10 cellular contexts compared by ENCODE assay signal in the genomic region with DNA sequence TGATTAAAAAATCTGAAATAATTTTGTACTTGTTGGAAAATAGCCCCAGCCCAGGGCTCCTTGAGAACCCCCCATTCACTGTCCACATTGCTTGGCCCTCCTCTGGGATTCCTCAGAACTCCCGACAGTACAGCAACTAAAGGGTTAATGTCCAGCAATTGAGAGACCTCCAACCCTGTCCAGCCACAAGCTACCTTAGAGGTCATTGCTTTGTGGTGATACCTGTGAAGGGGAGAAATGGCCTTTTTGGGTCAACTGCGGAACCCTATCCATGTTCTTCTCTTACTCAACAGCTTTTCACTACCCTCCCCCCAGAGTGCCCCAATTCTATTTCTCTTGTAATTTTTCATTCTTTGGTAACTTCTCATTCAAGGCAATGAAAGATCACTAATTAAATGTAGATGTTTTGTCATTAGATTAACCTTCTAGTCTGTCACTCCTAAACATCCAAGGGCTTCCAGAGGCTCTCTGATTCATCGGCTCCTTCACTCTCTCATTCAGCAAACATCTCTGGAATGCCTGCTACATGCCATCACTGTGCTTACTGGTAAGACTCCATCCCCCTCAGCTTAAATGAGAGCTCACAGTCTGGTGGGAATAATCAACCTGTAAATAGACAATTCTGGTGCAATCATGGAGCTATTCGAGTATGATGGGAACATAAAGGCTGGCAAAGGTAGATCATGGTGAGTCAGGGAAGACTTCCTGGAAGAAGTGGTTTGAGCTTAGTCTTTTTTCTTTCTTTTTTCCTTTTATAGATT.
DNase-seq lines count a peak whose midpoint lies in the region; ATAC-seq, FAIRE-seq and TF ChIP-seq lines count a peak whose summit lies in the region.
"Had no signal": no experiment of that assay in that cellular context is flagged by ENCODE, and none has a peak within 500 bp of the region (broad histone marks: within the 10 kb centered on the region; RNA-seq: fewer than 3 reads in every experiment).

No MANE protein-coding gene starts in this region.

- no peaks in the 10 kb centered on the region for H3K79me2 ChIP-seq in endothelial cell of umbilical vein (ENCODE audit: control insufficient read depth, insufficient read depth, low read length)

- TF ChIP-seq RAD21 in A549 (conservative IDR thresholded peaks at IDR 0.05 in 1 of 2, IDR thresholded peaks at IDR 0.05 in 1 of 2) = peak; percentile 30 to 42; a peak in 3 of 5 replicates

- peak overlapping the region in 1 of 2 experiments; percentile 90 for H2BK12ac ChIP-seq in mesenchymal stem cell (ENCODE audit: low read length in 2 of 2)

- no peaks in the 10 kb centered on the region for H3K36me3 Mint-ChIP-seq in T-cell

- peak; percentile 78 to 95 for DNase-seq in A549 (ENCODE audit: low read depth in 1 of 2, low spot score in 1 of 2)
- DNase-seq in LHCN-M2 (ENCODE audit: low read depth) = peak; percentile 96
- peak; percentile 88 for DNase-seq in endothelial cell of umbilical vein (ENCODE audit: low read depth, low spot score)
- DNase-seq in mesenchymal stem cell = peak; percentile 94
- no peak for DNase-seq in T-cell
- no peak for DNase-seq in NCI-H146 (lab: John Stamatoyannopoulos, UW)
- no peak for DNase-seq in MV-4-11 (lab: John Stamatoyannopoulos, UW)
- DNase-seq: NCI-H2227 treated with DMSO at 0.1 percent for 48 hours had no signal

- H3K27ac ChIP-seq in A549 = peak overlapping the region; percentile 95 to 99
- H3K27ac ChIP-seq in endothelial cell of umbilical vein (ENCODE audit: insufficient read depth, low read depth, low read length) = peak overlapping the region; percentile 95
- H3K27ac ChIP-seq in mesenchymal stem cell (ENCODE audit: low read length, poor library complexity, severe bottlenecking) = peak overlapping the region; percentile 99
- H3K27ac ChIP-seq: BLaER1 treated with 17β-estradiol and CSF1 and Interleukin-3, amounts not matched to agents 10 nM and 100 nM had no signal

- no peak overlapping the region for H3K27ac Mint-ChIP-seq in T-cell

- intact Hi-C loops in endothelial cell of umbilical vein (cut with micrococcal nuclease) = loop anchor here (1.0 to 10.0 kb wide), 4 partner anchors 8 to 566 kb away; partner anchors contain the start of genes C4orf33 and SCLT1

- dilution Hi-C loops in endothelial cell of umbilical vein (cut with MboI; ENCODE audit: extremely low pct_ligation_motif_present, low sequenced_read_pairs) = no loop called here

- peak; percentile 86 to 92; a peak in 4 of 5 replicates for TF ChIP-seq EP300 in A549 (IDR thresholded peaks at IDR 0.05)

- WGBS in A549 (ENCODE audit: missing lambda C conversion rate) = 8% methylated on average over 4 of the region's 4 CpGs
- 33% methylated on average over 4 of the region's 4 CpGs for WGBS in mesenchymal stem cell

- peaks cover 6 to 9% of the 10 kb centered on the region in 2 donors for H3K27me3 Mint-ChIP-seq in T-cell

- TF ChIP-seq CTCF in A549 (IDR thresholded peaks at IDR 0.05) = no peak
- TF ChIP-seq CTCF in endothelial cell of umbilical vein (IDR thresholded peaks at IDR 0.05; ENCODE audit: extremely low read depth in 1 of 2, insufficient read depth in 1 of 2, low read depth in 1 of 2, low read length in 2 of 2) = no peak

- H3K4me3 ChIP-seq in A549 (no peak overlapping the region), endothelial cell of umbilical vein (replicated peaks in 1 of 3; ENCODE audit: insufficient read depth in 1 of 3, low read depth in 1 of 3, low read length in 3 of 3) (no peak overlapping the region), mesenchymal stem cell (ENCODE audit: insufficient read depth in 1 of 2, low read depth in 1 of 2, low read length in 2 of 2) (no peak overlapping the region)
- H3K4me3 ChIP-seq: BLaER1 treated with 17β-estradiol and CSF1 and Interleukin-3, amounts not matched to agents 10 nM and 100 nM had no signal

- H2BK5ac ChIP-seq in mesenchymal stem cell (ENCODE audit: low read depth, low read length, poor library complexity, severe bottlenecking) = peak overlapping the region; percentile 97

- no peak overlapping the region for H4K8ac ChIP-seq in mesenchymal stem cell (ENCODE audit: low read length)

- H3K9me1 ChIP-seq in endothelial cell of umbilical vein (replicated peaks; ENCODE audit: control insufficient read depth, extremely low read depth, insufficient read depth, low read length) = no peaks in the 10 kb centered on the region

- TSS peak; percentile 82 for BruUV-seq in endothelial cell of umbilical vein (replicated peaks; lab: Mats Ljungman, UMichigan)

- H2BK120ac ChIP-seq in mesenchymal stem cell (ENCODE audit: low read depth, low read length) = no peak overlapping the region

- no peak overlapping the region for H2AFZ ChIP-seq in endothelial cell of umbilical vein (ENCODE audit: low read depth, low read length)
- H2AFZ ChIP-seq in mesenchymal stem cell (ENCODE audit: low read depth, low read length) = no peak overlapping the region

- peak; percentile 97 to 99 for ATAC-seq in A549
- ATAC-seq in GM19324 (IDR thresholded peaks at IDR 0.05; ENCODE audit: low FRiP score, unreplicated experiment) = no peak
- ATAC-seq in T-cell (replicated peaks in 1 of 4) = no peak

- no peak overlapping the region for H4K91ac ChIP-seq in mesenchymal stem cell (ENCODE audit: low read length)

- no peak overlapping the region for H3K4me3 Mint-ChIP-seq in T-cell

- H3K4me2 ChIP-seq in A549 (peak overlapping the region; percentile 73), endothelial cell of umbilical vein (ENCODE audit: insufficient read depth, low read length) (peak overlapping the region; percentile 34), mesenchymal stem cell (ENCODE audit: low read length, poor library complexity, severe bottlenecking) (no peak overlapping the region)

- H3K79me1 ChIP-seq in mesenchymal stem cell (replicated peaks; ENCODE audit: low read length, poor library complexity, severe bottlenecking) = no peaks in the 10 kb centered on the region

- peak overlapping the region in 1 of 2 experiments; percentile 94 for H3K18ac ChIP-seq in mesenchymal stem cell (ENCODE audit: low read depth in 1 of 2, low read length in 2 of 2)

- peak overlapping the region; percentile 95 for H2AK5ac ChIP-seq in mesenchymal stem cell (ENCODE audit: low read length, severe bottlenecking)

- H3K9ac ChIP-seq in endothelial cell of umbilical vein (replicated peaks; ENCODE audit: extremely low read depth, insufficient read depth, low read length) = peak overlapping the region; percentile 59
- H3K9ac ChIP-seq in mesenchymal stem cell (ENCODE audit: low read length) = peak overlapping the region; percentile 46
- H3K9ac ChIP-seq: BLaER1 treated with 17β-estradiol and CSF1 and Interleukin-3, amounts not matched to agents 10 nM and 100 nM had no signal

- H3K4me1 ChIP-seq in A549 = peaks cover 59% of the 10 kb centered on the region
- peaks cover 29% of the 10 kb centered on the region for H3K4me1 ChIP-seq in endothelial cell of umbilical vein (ENCODE audit: control insufficient read depth, extremely low read depth, insufficient read depth, low read length)
- peaks cover 7% of the 10 kb centered on the region for H3K4me1 ChIP-seq in mesenchymal stem cell (ENCODE audit: control insufficient read depth, insufficient read depth, low read depth, low read length)

- peak overlapping the region in 1 of 2 experiments; percentile 41 for H3K14ac ChIP-seq in mesenchymal stem cell (ENCODE audit: low read length in 2 of 2)

- no peaks in the 10 kb centered on the region for H4K20me1 ChIP-seq in endothelial cell of umbilical vein (replicated peaks; ENCODE audit: control insufficient read depth, extremely low read depth, insufficient read depth, low read length)
- H4K20me1 ChIP-seq: BLaER1 treated with 17β-estradiol and CSF1 and Interleukin-3, amounts not matched to agents 10 nM and 100 nM had no signal

- no peaks in the 10 kb centered on the region for H3K9me3 Mint-ChIP-seq in T-cell

- H3K4me1 Mint-ChIP-seq in T-cell = no peaks in the 10 kb centered on the region

- FAIRE-seq in A549 (lab: Jason Lieb, UNC) (peak; percentile 46), endothelial cell of umbilical vein (lab: Jason Lieb, UNC) (peak; percentile 87)

- CTCF ChIA-PET in A549 (lab: Yijun Ruan, JAX) (interaction anchor here (0.9 to 2.7 kb wide), 9 partner anchors 9 to 76 kb away, joined by 3 to 11 read pairs (median 3); no protein-coding TSS in a partner anchor), endothelial cell of umbilical vein (lab: Charles Lee) (interaction anchor here (0.6 to 2.4 kb wide), 12 partner anchors 9 to 130 kb away, joined by 3 to 19 read pairs (median 3); no protein-coding TSS in a partner anchor), T-cell (lab: Charles Lee) (interaction anchor here in 1 of 2 donors (0.6 kb wide), 1 partner anchor 338 kb away, joined by 7 read pairs; no protein-coding TSS in a partner anchor)

- H3K27me3 ChIP-seq in endothelial cell of umbilical vein (ENCODE audit: control insufficient read depth in 2 of 2, insufficient read depth in 2 of 2, low read length in 2 of 2) (no peaks in the 10 kb centered on the region), mesenchymal stem cell (ENCODE audit: control insufficient read depth in 1 of 2, insufficient read depth in 1 of 2, low read length in 2 of 2) (no peaks in the 10 kb centered on the region)
- H3K27me3 ChIP-seq: BLaER1 treated with 17β-estradiol and CSF1 and Interleukin-3, amounts not matched to agents 10 nM and 100 nM had no signal

- H3K23ac ChIP-seq in mesenchymal stem cell (ENCODE audit: low read length in 2 of 2) = no peak overlapping the region

- H3K36me3 ChIP-seq in endothelial cell of umbilical vein (ENCODE audit: control insufficient read depth in 2 of 2, extremely low read depth in 1 of 2, insufficient read depth in 2 of 2, low read length in 2 of 2) (no peaks in the 10 kb centered on the region), mesenchymal stem cell (ENCODE audit: control insufficient read depth in 1 of 2, insufficient read depth in 2 of 2, low read depth in 1 of 2, low read length in 2 of 2) (no peaks in the 10 kb centered on the region)
- H3K36me3 ChIP-seq: BLaER1 treated with 17β-estradiol and CSF1 and Interleukin-3, amounts not matched to agents 10 nM and 100 nM had no signal

- no peaks in the 10 kb centered on the region; the same call in 2 of the 3 replicates for H3K9me3 ChIP-seq in A549
- no peaks in the 10 kb centered on the region for H3K9me3 ChIP-seq in endothelial cell of umbilical vein (replicated peaks; ENCODE audit: control insufficient read depth, insufficient read depth, low read length)
- H3K9me3 ChIP-seq in mesenchymal stem cell (ENCODE audit: control insufficient read depth, low read length) = no peaks in the 10 kb centered on the region
- H3K9me3 ChIP-seq: BLaER1 treated with 17β-estradiol and CSF1 and Interleukin-3, amounts not matched to agents 10 nM and 100 nM had no signal

- TF ChIP-seq POLR2A in A549 (IDR thresholded peaks at IDR 0.05; ENCODE audit: low read length) (no peak), endothelial cell of umbilical vein (IDR thresholded peaks at IDR 0.05; ENCODE audit: low read depth, low read length) (no peak)

- H3K4ac ChIP-seq in mesenchymal stem cell (ENCODE audit: low read depth in 1 of 2, low read length in 2 of 2) = peak overlapping the region in 1 of 2 experiments; percentile 82

- H2BK15ac ChIP-seq in mesenchymal stem cell (ENCODE audit: low read depth, poor library complexity, severe bottlenecking) = no peak overlapping the region

- POLR2A ChIA-PET in A549 (lab: Yijun Ruan, JAX) = interaction anchor here (0.8 to 2.8 kb wide), 6 partner anchors 11 to 468 kb away, joined by 3 to 28 read pairs (median 4); partner anchors contain the start of gene LARP1B
- POLR2A ChIA-PET in endothelial cell of umbilical vein (lab: Charles Lee) = interaction anchor here (1.0 to 2.0 kb wide), 4 partner anchors 10 to 68 kb away, joined by 3 to 15 read pairs (median 8); no protein-coding TSS in a partner anchor
- POLR2A ChIA-PET in T-cell (lab: Charles Lee) = interaction anchor here in 1 of 2 donors (0.6 kb wide), 1 partner anchor 1564 kb away, joined by 5 read pairs; no protein-coding TSS in a partner anchor

Comparison
In these comparisons a context has a peak if more than half of its experiments do, and no peak if none do; other contexts are left out.
1. ATAC-seq: peak in A549 (2 of 2); none in GM19324 (single experiment) and T-cell (0 of 4).
2. DNase-seq: peak in A549 (2 of 2), LHCN-M2 (single experiment), endothelial cell of umbilical vein (single experiment) and mesenchymal stem cell (single experiment); none in T-cell (0 of 34), NCI-H146 (single experiment) and MV-4-11 (single experiment).
3. Peak in every context shown above with its lines, with median percentiles within 50 percentile points of each other: H3K27ac ChIP-seq.